Comparison of ENCODE assay signal across 9 cellular contexts in the genomic region with DNA sequence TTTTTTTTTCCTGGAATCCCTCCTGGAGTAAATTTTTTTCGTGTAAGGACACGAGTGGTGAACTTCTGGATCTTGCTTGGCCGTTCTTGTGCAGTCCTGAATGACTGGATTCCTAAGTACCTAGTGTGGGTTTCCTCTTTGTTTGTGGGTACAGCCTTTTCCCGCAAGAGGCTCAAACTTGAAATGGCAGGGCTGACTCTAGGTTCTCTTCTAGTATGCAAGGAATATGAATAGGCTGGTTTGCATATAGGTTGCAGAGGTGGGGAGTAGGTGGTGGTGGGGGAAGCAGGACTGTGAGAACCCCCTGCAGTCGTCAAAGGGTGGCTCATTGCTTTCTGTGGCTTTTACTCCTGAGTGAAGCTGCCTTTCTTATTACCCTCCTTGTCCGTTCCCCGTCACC. TPM values are rescaled to one million over a fixed set of nuclear protein-coding genes. Genes with fewer than 3 reads are reported as not detected.
DNase-seq lines count a peak whose midpoint lies in the region; ATAC-seq, FAIRE-seq and TF ChIP-seq lines count a peak whose summit lies in the region.
"Had no signal": no experiment of that assay in that cellular context is flagged by ENCODE, and none has a peak within 500 bp of the region (broad histone marks: within the 10 kb centered on the region; RNA-seq: fewer than 3 reads in every experiment).

No MANE protein-coding gene starts in this region.

- H3K4me1 ChIP-seq in body of pancreas = peaks cover 31% of the 10 kb centered on the region

- peaks cover 79% of the 10 kb centered on the region for H3K4me1 Mint-ChIP-seq in activated naive CD8-positive, alpha-beta T cell (ENCODE audit: low read depth)

- H3K9me3 Mint-ChIP-seq in activated naive CD8-positive, alpha-beta T cell (ENCODE audit: low read depth) = no peaks in the 10 kb centered on the region

- peak overlapping the region; percentile 92 for H3K27ac Mint-ChIP-seq in activated naive CD8-positive, alpha-beta T cell

- 66 to 76% methylated on average over 7 of the region's 7 CpGs for WGBS in body of pancreas, 2 donors

- H3K36me3 Mint-ChIP-seq in activated naive CD8-positive, alpha-beta T cell = peaks cover 14% of the 10 kb centered on the region

- H3K36me3 ChIP-seq in body of pancreas (replicated peaks in 1 of 2; ENCODE audit: insufficient read depth in 1 of 2, low read depth in 2 of 2) = no peaks in the 10 kb centered on the region
- H3K36me3 ChIP-seq: left ventricle myocardium inferior had no signal

- peak; percentile 38 for DNase-seq in stimulated activated CD8-positive, alpha-beta memory T cell treated with anti-CD3 and anti-CD28 coated beads, Interleukin-7, amount 100 ng/mL, for 24 hours (ENCODE audit: low read depth)
- DNase-seq in RCC 7860 (ENCODE audit: low spot score) = no peak
- DNase-seq in body of pancreas = no peak
- no peak for DNase-seq in H4 (ENCODE audit: low spot score)
- no peak for DNase-seq in COR-L47 (lab: John Stamatoyannopoulos, UW)
- DNase-seq: left ventricle myocardium inferior had no signal

- no peaks in the 10 kb centered on the region for H3K9me3 ChIP-seq in body of pancreas
- H3K9me3 ChIP-seq: left ventricle myocardium inferior had no signal

- FAIRE-seq in RCC 7860 (lab: Jason Lieb, UNC) = no peak

- no peak overlapping the region for H3K4me3 ChIP-seq in body of pancreas
- H3K4me3 ChIP-seq: left ventricle myocardium inferior had no signal

- ATAC-seq in GM19468 (IDR thresholded peaks at IDR 0.05; ENCODE audit: extremely low read depth, unreplicated experiment) = peak; percentile 65
- ATAC-seq in HG03139 (IDR thresholded peaks at IDR 0.05; ENCODE audit: unreplicated experiment) = peak; percentile 68
- ATAC-seq in body of pancreas = no peak

- no peaks in the 10 kb centered on the region for H3K27me3 ChIP-seq in body of pancreas

- H3K27ac ChIP-seq in body of pancreas = no peak overlapping the region

- peak overlapping the region; percentile 82 for H3K4me3 Mint-ChIP-seq in activated naive CD8-positive, alpha-beta T cell

- no peak for TF ChIP-seq CTCF in body of pancreas (IDR thresholded peaks at IDR 0.05)

- no peak for TF ChIP-seq POLR2A in body of pancreas (IDR thresholded peaks at IDR 0.05)

- intact Hi-C loops in body of pancreas (cut with DNase I) = no loop called here

- H3K27me3 Mint-ChIP-seq in activated naive CD8-positive, alpha-beta T cell = no peaks in the 10 kb centered on the region

RNA-seq across cellular contexts. Expression of a gene that starts 13.6 kb away (rescaled TPM):
- total RNA-seq in body of pancreas = 10 to 100 TPM; 21.4 to 27.2 TPM
- 24.0 and 29.8 TPM in 2 replicates for total RNA-seq in H4 (2014; rRNA removed; shearing (Covaris generic))

RNA-seq across cellular contexts. Expression of a gene that starts 43.9 kb away (rescaled TPM):
- not detected for total RNA-seq in body of pancreas
- not detected in 2 replicates for total RNA-seq in H4 (2014; rRNA removed; shearing (Covaris generic))
- total RNA-seq: left ventricle myocardium inferior had no signal
